In genomic region chr15:73752817-73753214, GRCh38 we compare ENCODE assay signal across 10 cellular contexts. TPM values are rescaled to one million over a fixed set of nuclear protein-coding genes. Genes with fewer than 3 reads are reported as not detected.
DNase-seq lines count a peak whose midpoint lies in the region; ATAC-seq and TF ChIP-seq lines count a peak whose summit lies in the region.
"Had no signal": no experiment of that assay in that cellular context is flagged by ENCODE, and none has a peak within 500 bp of the region (broad histone marks: within the 10 kb centered on the region; RNA-seq: fewer than 3 reads in every experiment).

No MANE protein-coding gene starts in this region.

- peaks cover 37% of the 10 kb centered on the region for H3K4me1 Mint-ChIP-seq in GM23338
- H3K4me1 Mint-ChIP-seq in HFFc6 (ENCODE audit: low read depth) = no peaks in the 10 kb centered on the region
- H3K4me1 Mint-ChIP-seq in activated CD4-positive, alpha-beta memory T cell treated with anti-CD3 and anti-CD28 coated beads for 36 hours (ENCODE audit: low read depth) = peaks cover 3% of the 10 kb centered on the region

- TF ChIP-seq CTCF in GM23338 (conservative IDR thresholded peaks at IDR 0.05; ENCODE audit: low read depth in 2 of 2) (no peak), ascending aorta (IDR thresholded peaks at IDR 0.05) (no peak), HFFc6 (IDR thresholded peaks at IDR 0.05) (no peak)

- ATAC-seq in GM23338 (peak; percentile 32), GM21528 (IDR thresholded peaks at IDR 0.05; ENCODE audit: low FRiP score, unreplicated experiment) (no peak)

- H3K79me2 ChIP-seq in GM23338 (replicated peaks; ENCODE audit: insufficient read depth) = no peaks in the 10 kb centered on the region

- H3K9me3 ChIP-seq in ascending aorta (no peaks in the 10 kb centered on the region), iPS DF 6.9 (ENCODE audit: control insufficient read depth, insufficient read depth, low read length) (no peaks in the 10 kb centered on the region), skeletal muscle tissue (ENCODE audit: control insufficient read depth in 3 of 3, low read length in 3 of 3) (no peaks in the 10 kb centered on the region)

- WGBS in iPS DF 6.9 (ENCODE audit: insufficient coverage, insufficient read length) = no CpG with 5 or more reads among the region's 58 CpGs

- H3K4me1 ChIP-seq in GM23338 (ENCODE audit: insufficient read depth) = peaks cover 23% of the 10 kb centered on the region
- peaks cover 5% of the 10 kb centered on the region in 2 donors for H3K4me1 ChIP-seq in ascending aorta
- peaks cover 5% of the 10 kb centered on the region for H3K4me1 ChIP-seq in iPS DF 6.9 (ENCODE audit: control insufficient read depth, insufficient read depth, low read length)
- peaks cover 3 to 10% (median 4%) of the 10 kb centered on the region in 3 donors for H3K4me1 ChIP-seq in skeletal muscle tissue (ENCODE audit: control insufficient read depth in 3 of 3, insufficient read depth in 3 of 3, low read length in 3 of 3)

- no peaks in the 10 kb centered on the region for H3K9me2 ChIP-seq in GM23338 (ENCODE audit: insufficient read depth)

- peak overlapping the region; percentile 93 for H3K4me2 ChIP-seq in GM23338

- CTCF ChIA-PET in activated CD4-positive, alpha-beta memory T cell treated with anti-CD3 and anti-CD28 coated beads for 36 hours (lab: Charles Lee) = no interaction called here

- no peak overlapping the region for H3K4me3 Mint-ChIP-seq in GM23338
- H3K4me3 Mint-ChIP-seq in HFFc6 = no peak overlapping the region
- H3K4me3 Mint-ChIP-seq in activated CD4-positive, alpha-beta memory T cell treated with anti-CD3 and anti-CD28 coated beads for 36 hours = no peak overlapping the region

- intact Hi-C loops in ascending aorta (cut with DNase I) = loop anchor here (2.0 kb wide), 1 partner anchor 48 kb away; no protein-coding TSS in a partner anchor
- intact Hi-C loops in activated CD4-positive, alpha-beta memory T cell treated with anti-CD3 and anti-CD28 coated beads for 36 hours (cut with micrococcal nuclease) = no loop called here

- H3K27me3 ChIP-seq in GM23338 (ENCODE audit: insufficient read depth) (peaks cover 17% of the 10 kb centered on the region), ascending aorta (no peaks in the 10 kb centered on the region), iPS DF 6.9 (ENCODE audit: control insufficient read depth, insufficient read depth, low read length) (no peaks in the 10 kb centered on the region), skeletal muscle tissue (ENCODE audit: control insufficient read depth in 3 of 3, insufficient read depth in 3 of 3, low read length in 3 of 3) (peaks cover 23 to 64% (median 36%) of the 10 kb centered on the region in 3 donors)

- H3K9ac ChIP-seq in skeletal muscle tissue (ENCODE audit: low read depth in 1 of 3, low read length in 3 of 3) = peak overlapping the region in 2 of 3 donors; percentile 53 to 68

- H3K36me3 Mint-ChIP-seq in GM23338 (ENCODE audit: low read depth) (no peaks in the 10 kb centered on the region; the same call in 2 of the 3 replicates), HFFc6 (ENCODE audit: low read depth) (no peaks in the 10 kb centered on the region)
- H3K36me3 Mint-ChIP-seq in activated CD4-positive, alpha-beta memory T cell treated with anti-CD3 and anti-CD28 coated beads for 36 hours = no peaks in the 10 kb centered on the region

- no peaks in the 10 kb centered on the region for H3K9me3 Mint-ChIP-seq in GM23338
- no peaks in the 10 kb centered on the region for H3K9me3 Mint-ChIP-seq in HFFc6
- no peaks in the 10 kb centered on the region for H3K9me3 Mint-ChIP-seq in activated CD4-positive, alpha-beta memory T cell treated with anti-CD3 and anti-CD28 coated beads for 36 hours

- no peaks in the 10 kb centered on the region for H4K20me1 ChIP-seq in GM23338 (replicated peaks; ENCODE audit: insufficient read depth)

- peak overlapping the region; percentile 80; the same call in 1 of the 2 replicates for H2AFZ ChIP-seq in GM23338

- H3K27me3 Mint-ChIP-seq in GM23338 (ENCODE audit: insufficient read depth, low read depth, poor library complexity) = peaks cover 18% of the 10 kb centered on the region
- H3K27me3 Mint-ChIP-seq in HFFc6 (ENCODE audit: insufficient read depth) = peaks cover 51% of the 10 kb centered on the region
- peaks cover 44% of the 10 kb centered on the region for H3K27me3 Mint-ChIP-seq in activated CD4-positive, alpha-beta memory T cell treated with anti-CD3 and anti-CD28 coated beads for 36 hours

- no peaks in the 10 kb centered on the region for H3K36me3 ChIP-seq in GM23338 (ENCODE audit: insufficient read depth)
- no peaks in the 10 kb centered on the region for H3K36me3 ChIP-seq in ascending aorta
- H3K36me3 ChIP-seq in iPS DF 6.9 (ENCODE audit: control insufficient read depth, insufficient read depth, low read length) = no peaks in the 10 kb centered on the region
- no peaks in the 10 kb centered on the region for H3K36me3 ChIP-seq in skeletal muscle tissue (ENCODE audit: control insufficient read depth in 3 of 3, insufficient read depth in 3 of 3, low read length in 3 of 3)

- POLR2A ChIA-PET in activated CD4-positive, alpha-beta memory T cell treated with anti-CD3 and anti-CD28 coated beads for 36 hours (lab: Charles Lee) = no interaction called here

- DNase-seq in GM23338 (ENCODE audit: low spot score) = peak; percentile 70
- DNase-seq in ascending aorta (ENCODE audit: low spot score in 2 of 2) = no peak
- no peak for DNase-seq in iPS DF 6.9 (ENCODE audit: low read depth, low spot score)
- no peak for DNase-seq in HFFc6
- DNase-seq in MV-4-11 (lab: John Stamatoyannopoulos, UW) = no peak
- DNase-seq in activated CD4-positive, alpha-beta memory T cell treated with anti-CD3 and anti-CD28 coated beads for 36 hours = no peak
- DNase-seq: activated gamma-delta T cell treated with Interleukin-2 at 50 U/mL for 16 hours, SHP77 treated with DMSO at 0.1 percent for 48 hours had no signal

- no peak overlapping the region for H3K27ac ChIP-seq in GM23338 (ENCODE audit: low read depth)
- peak overlapping the region in 1 of 2 donors; percentile 70 for H3K27ac ChIP-seq in ascending aorta
- no peak overlapping the region for H3K27ac ChIP-seq in iPS DF 6.9 (ENCODE audit: low read length)
- H3K27ac ChIP-seq in skeletal muscle tissue (ENCODE audit: low read depth, low read length) = no peak overlapping the region

- H3K4me3 ChIP-seq in GM23338 (peak overlapping the region; percentile 89), ascending aorta (peak overlapping the region; percentile 80 to 98), iPS DF 6.9 (ENCODE audit: low read length) (peak overlapping the region; percentile 79; the same call in 1 of the 2 replicates), skeletal muscle tissue (ENCODE audit: low read length in 3 of 3) (peak overlapping the region in 1 of 3 donors; percentile 59)

- H3F3A ChIP-seq in GM23338 (replicated peaks; ENCODE audit: low read depth) = no peaks in the 10 kb centered on the region; the same call in 1 of the 2 replicates

- H3K27ac Mint-ChIP-seq in GM23338 (no peak overlapping the region), HFFc6 (no peak overlapping the region)
- no peak overlapping the region for H3K27ac Mint-ChIP-seq in activated CD4-positive, alpha-beta memory T cell treated with anti-CD3 and anti-CD28 coated beads for 36 hours

RNA-seq across cellular contexts. Expression of gene INSYN1, which starts 0.3 kb away (rescaled TPM):
- 4.5 and 14.2 TPM in 2 replicates for total RNA-seq in GM23338 (2014; rRNA removed; shearing (Covaris generic))
- 0.10 and 0.18 TPM in 2 replicates for polyA plus RNA-seq in GM23338 (2016; fragmentation: Nextera tagmentation; extraction: Ambion mirVana)
- total RNA-seq in ascending aorta = 13.0 TPM
- total RNA-seq in skeletal muscle tissue = 2.1 TPM
- total RNA-seq in HFFc6 (2021; fragmentation: NEBNext Ultra II Directional; extraction: Animal tissue kit (Norgen Biotek cat#: 25700)) = 1 to 10 TPM in 2 of 6 experiments, under 1 TPM in 4; 0.15 to 1.3 (median 0.28) TPM
- not detected for total RNA-seq in activated CD4-positive, alpha-beta memory T cell treated with anti-CD3 and anti-CD28 coated beads for 36 hours
